8 cellular contexts compared by ENCODE assay signal in the genomic region with DNA sequence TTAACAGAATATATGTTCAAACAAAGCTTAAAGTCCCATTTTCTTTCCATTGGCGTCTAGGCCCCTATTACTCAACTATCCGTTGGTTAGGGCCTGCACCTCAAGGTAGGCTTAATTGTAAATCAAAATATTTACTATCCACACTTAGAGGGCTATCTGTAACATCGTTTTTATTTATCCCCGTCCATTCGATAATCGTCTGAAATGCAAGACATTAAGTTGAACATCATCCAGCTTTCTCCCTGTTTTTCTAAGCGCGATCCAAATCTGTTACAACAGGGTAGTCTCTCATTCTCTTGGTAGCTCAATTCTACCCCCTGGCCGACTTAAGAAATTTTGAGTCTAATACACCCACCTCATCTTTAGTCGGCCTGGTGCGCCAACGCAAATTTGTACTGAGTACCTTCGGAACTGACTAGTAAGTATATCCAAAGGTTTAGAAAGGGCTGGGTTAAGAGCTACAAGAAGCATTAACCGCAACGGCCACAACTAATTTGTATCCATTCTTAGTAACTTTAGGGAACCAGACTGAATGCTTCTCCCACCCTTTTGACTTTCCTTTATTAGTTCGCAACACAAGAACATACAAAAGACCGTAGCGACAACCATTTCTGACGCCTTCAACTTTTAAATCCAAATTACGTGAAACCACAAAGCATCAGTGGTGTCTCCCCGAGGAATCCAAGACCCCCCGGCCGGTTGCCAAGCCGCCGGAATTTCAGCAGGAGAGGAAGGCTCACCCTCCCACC. TPM values are rescaled to one million over a fixed set of nuclear protein-coding genes. Genes with fewer than 3 reads are reported as not detected.
DNase-seq lines count a peak whose midpoint lies in the region; ATAC-seq lines count a peak whose summit lies in the region.

No MANE protein-coding gene starts in this region.

- no peaks in the 10 kb centered on the region for H3K27me3 Mint-ChIP-seq in activated CD4-positive, alpha-beta memory T cell treated with anti-CD3 and anti-CD28 coated beads for 36 hours
- H3K27me3 Mint-ChIP-seq in effector memory CD8-positive, alpha-beta T cell: no peaks in the 10 kb centered on the region
- no peaks in the 10 kb centered on the region for H3K27me3 Mint-ChIP-seq in stimulated activated memory B cell treated with anti-CD40 and anti-IgM and Interleukin-4, amounts not matched to agents 10 μg/mL and 1 μg/mL and 100 μg/mL, for 72 hours

- peaks cover 21% of the 10 kb centered on the region for H3K4me1 Mint-ChIP-seq in activated CD4-positive, alpha-beta memory T cell treated with anti-CD3 and anti-CD28 coated beads for 36 hours (ENCODE audit: low read depth)
- H3K4me1 Mint-ChIP-seq in effector memory CD8-positive, alpha-beta T cell (ENCODE audit: low read depth in 2 of 2): peaks cover 17 to 24% of the 10 kb centered on the region in 2 donors
- H3K4me1 Mint-ChIP-seq in stimulated activated memory B cell treated with anti-CD40 and anti-IgM and Interleukin-4, amounts not matched to agents 10 μg/mL and 1 μg/mL and 100 μg/mL, for 72 hours: peaks cover 23% of the 10 kb centered on the region

- POLR2A ChIA-PET in activated CD4-positive, alpha-beta memory T cell treated with anti-CD3 and anti-CD28 coated beads for 36 hours (lab: Charles Lee): interaction anchor here (0.7 to 2.9 kb wide), 19 partner anchors 15 to 844 kb away, joined by 3 to 31 read pairs (median 5); a partner anchor contains a TSS

- ATAC-seq in effector memory CD8-positive, alpha-beta T cell (replicated peaks): no peak
- no peak for ATAC-seq in stimulated activated memory B cell treated with anti-CD40 and anti-IgM and Interleukin-4, amounts not matched to agents 10 μg/mL and 1 μg/mL and 100 μg/mL, for 72 hours
- no peak for ATAC-seq in HG02678 (IDR thresholded peaks at IDR 0.05; ENCODE audit: unreplicated experiment)

- peak; percentile 61 for DNase-seq in ELR (ENCODE audit: low read depth)
- peak; percentile 18 for DNase-seq in NCI-H1105 (lab: John Stamatoyannopoulos, UW)
- DNase-seq in activated CD4-positive, alpha-beta memory T cell treated with anti-CD3 and anti-CD28 coated beads for 36 hours: peak; percentile 53
- DNase-seq in effector memory CD8-positive, alpha-beta T cell: peak; percentile 9 to 30 (median 11)
- peak; percentile 64 for DNase-seq in midbrain (lab: John Stamatoyannopoulos, UW)
- no peak for DNase-seq in HPDE6-E6E7 (ENCODE audit: extremely low spot score)

- intact Hi-C loops in activated CD4-positive, alpha-beta memory T cell treated with anti-CD3 and anti-CD28 coated beads for 36 hours (cut with micrococcal nuclease): loop anchor here (1.0 to 5.0 kb wide), 17 partner anchors 75 to 1399 kb away; a partner anchor contains a TSS

- peaks cover 8% of the 10 kb centered on the region for H3K36me3 Mint-ChIP-seq in activated CD4-positive, alpha-beta memory T cell treated with anti-CD3 and anti-CD28 coated beads for 36 hours
- peaks cover 27% of the 10 kb centered on the region for H3K36me3 Mint-ChIP-seq in effector memory CD8-positive, alpha-beta T cell (ENCODE audit: insufficient read depth)
- H3K36me3 Mint-ChIP-seq in stimulated activated memory B cell treated with anti-CD40 and anti-IgM and Interleukin-4, amounts not matched to agents 10 μg/mL and 1 μg/mL and 100 μg/mL, for 72 hours: peaks cover 6% of the 10 kb centered on the region

- peak overlapping the region; percentile 95 for H3K4me3 Mint-ChIP-seq in activated CD4-positive, alpha-beta memory T cell treated with anti-CD3 and anti-CD28 coated beads for 36 hours
- H3K4me3 Mint-ChIP-seq in effector memory CD8-positive, alpha-beta T cell: peak overlapping the region; percentile 97 to 98
- H3K4me3 Mint-ChIP-seq in stimulated activated memory B cell treated with anti-CD40 and anti-IgM and Interleukin-4, amounts not matched to agents 10 μg/mL and 1 μg/mL and 100 μg/mL, for 72 hours: peak overlapping the region; percentile 96

- H3K27ac Mint-ChIP-seq in activated CD4-positive, alpha-beta memory T cell treated with anti-CD3 and anti-CD28 coated beads for 36 hours: peak overlapping the region; percentile 99
- peak overlapping the region; percentile 99 for H3K27ac Mint-ChIP-seq in effector memory CD8-positive, alpha-beta T cell
- H3K27ac Mint-ChIP-seq in stimulated activated memory B cell treated with anti-CD40 and anti-IgM and Interleukin-4, amounts not matched to agents 10 μg/mL and 1 μg/mL and 100 μg/mL, for 72 hours: peak overlapping the region; percentile 98

- CTCF ChIA-PET in activated CD4-positive, alpha-beta memory T cell treated with anti-CD3 and anti-CD28 coated beads for 36 hours (lab: Charles Lee): interaction anchor here (1.0 to 4.0 kb wide), 6 partner anchors 47 to 301 kb away, joined by 4 to 19 read pairs (median 4); a partner anchor contains a TSS

- no peaks in the 10 kb centered on the region for H3K9me3 Mint-ChIP-seq in activated CD4-positive, alpha-beta memory T cell treated with anti-CD3 and anti-CD28 coated beads for 36 hours
- H3K9me3 Mint-ChIP-seq in effector memory CD8-positive, alpha-beta T cell: peaks cover 0 to 2% of the 10 kb centered on the region in 2 donors
- no peaks in the 10 kb centered on the region for H3K9me3 Mint-ChIP-seq in stimulated activated memory B cell treated with anti-CD40 and anti-IgM and Interleukin-4, amounts not matched to agents 10 μg/mL and 1 μg/mL and 100 μg/mL, for 72 hours

RNA-seq across cellular contexts. Expression of a gene that starts 1.1 kb away (rescaled TPM):
- 10 to 100 TPM; 45.4 to 48.2 TPM for total RNA-seq in activated CD4-positive, alpha-beta memory T cell treated with anti-CD3 and anti-CD28 coated beads for 36 hours
